Comparison of ENCODE assay signal across 29 cellular contexts in the genomic region with DNA sequence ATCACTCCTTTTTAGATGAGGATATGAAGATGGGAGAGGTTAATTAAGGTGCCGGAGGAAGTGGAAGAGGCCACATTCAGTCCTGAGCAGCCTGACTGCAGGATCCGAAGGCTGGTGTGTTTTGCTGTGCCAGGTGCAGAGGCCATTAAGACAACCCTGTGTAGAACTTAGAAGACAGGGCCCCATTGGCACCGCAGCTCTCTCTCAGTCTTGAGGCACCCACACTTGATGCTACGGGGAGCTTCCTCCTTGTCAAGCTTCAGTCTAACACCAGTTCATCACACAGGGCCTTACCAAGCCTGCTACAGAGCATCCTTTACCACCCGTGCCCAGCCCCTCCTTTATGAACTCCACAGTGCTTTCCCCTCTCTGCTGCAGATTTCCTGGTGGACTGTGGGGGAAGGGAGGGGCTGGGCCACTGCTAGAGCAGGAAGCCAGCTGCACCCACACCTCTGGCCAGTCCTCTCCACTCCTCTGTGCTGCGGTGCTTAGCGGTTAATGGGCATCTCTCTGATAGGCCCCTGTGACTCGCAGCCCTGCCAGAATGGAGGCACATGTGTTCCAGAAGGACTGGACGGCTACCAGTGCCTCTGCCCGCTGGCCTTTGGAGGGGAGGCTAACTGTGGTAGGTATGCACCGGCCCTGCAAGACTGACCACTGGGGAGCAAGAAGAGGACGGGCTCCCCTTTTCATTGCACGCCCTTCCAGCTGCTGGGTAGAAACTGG. TPM values are rescaled to one million over a fixed set of nuclear protein-coding genes. Genes with fewer than 3 reads are reported as not detected.
DNase-seq lines count a peak whose midpoint lies in the region; ATAC-seq and TF ChIP-seq lines count a peak whose summit lies in the region.
"Had no signal": no experiment of that assay in that cellular context is flagged by ENCODE, and none has a peak within 500 bp of the region (broad histone marks: within the 10 kb centered on the region; RNA-seq: fewer than 3 reads in every experiment).

No MANE protein-coding gene starts in this region.

- no peak overlapping the region for H3K27ac ChIP-seq in thyroid gland
- H3K27ac ChIP-seq: A549, SJSA1 had no signal

- H3K4me1 Mint-ChIP-seq in chondrocyte (ENCODE audit: low read depth) = no peaks in the 10 kb centered on the region
- no peaks in the 10 kb centered on the region for H3K4me1 Mint-ChIP-seq in nephron progenitor cell
- no peaks in the 10 kb centered on the region for H3K4me1 Mint-ChIP-seq in activated T-helper 1 cell treated with anti-CD3 and anti-CD28 coated beads, Interleukin-12 subunit alpha, Interleukin-12 subunit beta, Interleukin-2, Interleukin-4 antibody, amounts not matched to agents 30 ng/mL and 10 ng/mL and 1 ng/mL, durations not matched to agents 14 hours and 24 hours and 36 hours (ENCODE audit: low read depth)
- H3K4me1 Mint-ChIP-seq: CD8-positive, alpha-beta memory T cell had no signal

- H3K4me1 ChIP-seq in thyroid gland = no peaks in the 10 kb centered on the region
- H3K4me1 ChIP-seq: A549, SJSA1 had no signal

- WGBS in thyroid gland, 2 donors = 69 to 70% methylated on average over 11 to 13 of the region's 13 CpGs

- H3K36me3 Mint-ChIP-seq in chondrocyte (ENCODE audit: low read depth) (no peaks in the 10 kb centered on the region), nephron progenitor cell (ENCODE audit: low read depth) (peaks cover 1% of the 10 kb centered on the region)
- no peaks in the 10 kb centered on the region for H3K36me3 Mint-ChIP-seq in activated T-helper 1 cell treated with anti-CD3 and anti-CD28 coated beads, Interleukin-12 subunit alpha, Interleukin-12 subunit beta, Interleukin-2, Interleukin-4 antibody, amounts not matched to agents 30 ng/mL and 10 ng/mL and 1 ng/mL, durations not matched to agents 14 hours and 24 hours and 36 hours (ENCODE audit: low read depth)
- H3K36me3 Mint-ChIP-seq: CD14-positive monocyte; CD8-positive, alpha-beta memory T cell had no signal

- no peaks in the 10 kb centered on the region for H3K9me3 ChIP-seq in thyroid gland
- H3K9me3 ChIP-seq: A549, MG63, SJSA1 had no signal

- H3K27ac Mint-ChIP-seq in chondrocyte (ENCODE audit: unreplicated experiment) (no peak overlapping the region), nephron progenitor cell (peak overlapping the region; percentile 36)
- no peak overlapping the region for H3K27ac Mint-ChIP-seq in activated T-helper 1 cell treated with anti-CD3 and anti-CD28 coated beads, Interleukin-12 subunit alpha, Interleukin-12 subunit beta, Interleukin-2, Interleukin-4 antibody, amounts not matched to agents 30 ng/mL and 10 ng/mL and 1 ng/mL, durations not matched to agents 14 hours and 24 hours and 36 hours
- H3K27ac Mint-ChIP-seq: CD8-positive, alpha-beta memory T cell had no signal

- no peak overlapping the region for H3K4me3 ChIP-seq in thyroid gland (replicated peaks in 1 of 3)
- H3K4me3 ChIP-seq: A549, GM12878, MG63, SJSA1 had no signal

- H3K4me3 Mint-ChIP-seq in chondrocyte (ENCODE audit: unreplicated experiment) (no peak overlapping the region), nephron progenitor cell (no peak overlapping the region)
- no peak overlapping the region for H3K4me3 Mint-ChIP-seq in activated T-helper 1 cell treated with anti-CD3 and anti-CD28 coated beads, Interleukin-12 subunit alpha, Interleukin-12 subunit beta, Interleukin-2, Interleukin-4 antibody, amounts not matched to agents 30 ng/mL and 10 ng/mL and 1 ng/mL, durations not matched to agents 14 hours and 24 hours and 36 hours
- H3K4me3 Mint-ChIP-seq: CD14-positive monocyte; CD8-positive, alpha-beta memory T cell had no signal

- H3K27me3 Mint-ChIP-seq in chondrocyte (ENCODE audit: low read depth) = no peaks in the 10 kb centered on the region
- H3K27me3 Mint-ChIP-seq in nephron progenitor cell (ENCODE audit: low read depth, poor library complexity) = no peaks in the 10 kb centered on the region
- no peaks in the 10 kb centered on the region for H3K27me3 Mint-ChIP-seq in activated T-helper 1 cell treated with anti-CD3 and anti-CD28 coated beads, Interleukin-12 subunit alpha, Interleukin-12 subunit beta, Interleukin-2, Interleukin-4 antibody, amounts not matched to agents 30 ng/mL and 10 ng/mL and 1 ng/mL, durations not matched to agents 14 hours and 24 hours and 36 hours (ENCODE audit: insufficient read depth)

- no peak for TF ChIP-seq POLR2A in thyroid gland (IDR thresholded peaks at IDR 0.05)

- H3K36me3 ChIP-seq in thyroid gland = no peaks in the 10 kb centered on the region
- H3K36me3 ChIP-seq: MG63, SJSA1 had no signal

- no peaks in the 10 kb centered on the region for H3K27me3 ChIP-seq in thyroid gland
- H3K27me3 ChIP-seq: MG63, SJSA1 had no signal

- no peak for ATAC-seq in left cardiac atrium
- ATAC-seq: A549, GM12878, PC-3 had no signal

- H3K9me3 Mint-ChIP-seq in chondrocyte (ENCODE audit: low read depth) = no peaks in the 10 kb centered on the region
- H3K9me3 Mint-ChIP-seq in nephron progenitor cell = no peaks in the 10 kb centered on the region
- H3K9me3 Mint-ChIP-seq in activated T-helper 1 cell treated with anti-CD3 and anti-CD28 coated beads, Interleukin-12 subunit alpha, Interleukin-12 subunit beta, Interleukin-2, Interleukin-4 antibody, amounts not matched to agents 30 ng/mL and 10 ng/mL and 1 ng/mL, durations not matched to agents 14 hours and 24 hours and 36 hours = no peaks in the 10 kb centered on the region
- H3K9me3 Mint-ChIP-seq: CD8-positive, alpha-beta memory T cell had no signal

- intact Hi-C loops in cardiac septum (cut with DNase I) (no loop called here), left cardiac atrium (cut with DNase I) (no loop called here), thyroid gland (cut with DNase I) (no loop called here)
- intact Hi-C loops in activated T-helper 1 cell treated with anti-CD3 and anti-CD28 coated beads, Interleukin-12 subunit alpha, Interleukin-12 subunit beta, Interleukin-2, Interleukin-4 antibody, amounts not matched to agents 30 ng/mL and 10 ng/mL and 1 ng/mL, durations not matched to agents 14 hours and 24 hours and 36 hours (cut with micrococcal nuclease) = no loop called here

- peak; percentile 68 for DNase-seq in cardiac septum (ENCODE audit: low spot score)
- no peak for DNase-seq in left cardiac atrium
- peak; percentile 89 for DNase-seq in chondrocyte (ENCODE audit: low spot score)
- no peak for DNase-seq in nephron progenitor cell
- peak; percentile 43 to 59 for DNase-seq in thyroid gland
- no peak for DNase-seq in AG08395 (ENCODE audit: low spot score)
- DNase-seq in GM20000 (ENCODE audit: low spot score) = no peak
- DNase-seq in activated T-helper 1 cell treated with anti-CD3 and anti-CD28 coated beads, Interleukin-12 subunit alpha, Interleukin-12 subunit beta, Interleukin-2, Interleukin-4 antibody, amounts not matched to agents 30 ng/mL and 10 ng/mL and 1 ng/mL, durations not matched to agents 14 hours and 24 hours and 36 hours (ENCODE audit: low spot score) = no peak
- DNase-seq: CD8-positive, alpha-beta memory T cell; DMS 273 treated with DMSO at 0.1 percent for 48 hours; DMS79; EL; GDM1; GOT3; HCEC 1CT; KG1; MG63; NCI-H1417; NCI-H1694; NCI-H2029 treated with DMSO at 0.1 percent for 48 hours; NCI-H2227 treated with DMSO at 0.1 percent for 48 hours; NCI-H69; NK-92 treated with Interleukin-12 subunit alpha and Interleukin-12 subunit beta, amount 100 ng/mL, for 24 hours; PC-3 had no signal

- TF ChIP-seq CTCF in chondrocyte (IDR thresholded peaks at IDR 0.05) = no peak
- TF ChIP-seq CTCF in nephron progenitor cell (IDR thresholded peaks at IDR 0.05) = no peak
- TF ChIP-seq CTCF in thyroid gland (IDR thresholded peaks at IDR 0.05) = no peak
- no peak for TF ChIP-seq CTCF in GM20000 (IDR thresholded peaks at IDR 0.05; ENCODE audit: extremely low read depth, missing control alignments)

RNA-seq across cellular contexts. Expression of a gene that starts 45.5 kb away (rescaled TPM):
- total RNA-seq in cardiac septum = not detected
- total RNA-seq in left cardiac atrium = under 1 TPM; 0.13 to 0.21 TPM
- not detected in 3 replicates for total RNA-seq in chondrocyte
- total RNA-seq in thyroid gland = under 1 TPM in 2 of 4 donors, not detected in 2; 0.13 to 0.22 TPM
- total RNA-seq in activated T-helper 1 cell treated with anti-CD3 and anti-CD28 coated beads, Interleukin-12 subunit alpha, Interleukin-12 subunit beta, Interleukin-2, Interleukin-4 antibody, amounts not matched to agents 30 ng/mL and 10 ng/mL and 1 ng/mL, durations not matched to agents 14 hours and 24 hours and 36 hours = not detected in 2 replicates
- total RNA-seq: CD8-positive, alpha-beta memory T cell; GM12878; NCI-H460; PC-3; SJSA1 had no signal

Comparison
In these comparisons a context has a peak if more than half of its experiments do, and no peak if none do; other contexts are left out.
1. DNase-seq: peak in cardiac septum (single experiment), chondrocyte (single experiment) and thyroid gland (2 of 2); none in left cardiac atrium (single experiment), nephron progenitor cell (single experiment), AG08395 (single experiment), GM20000 (single experiment) and activated T-helper 1 cell treated with anti-CD3 and anti-CD28 coated beads, Interleukin-12 subunit alpha, Interleukin-12 subunit beta, Interleukin-2, Interleukin-4 antibody, amounts not matched to agents 30 ng/mL and 10 ng/mL and 1 ng/mL, durations not matched to agents 14 hours and 24 hours and 36 hours (single experiment).